ENCODE assay signal across 17 cellular contexts in genomic region chr5:173746050-173746449, GRCh38.
DNase-seq lines count a peak whose midpoint lies in the region; ATAC-seq lines count a peak whose summit lies in the region.
"Had no signal": no experiment of that assay in that cellular context is flagged by ENCODE, and none has a peak within 500 bp of the region (broad histone marks: within the 10 kb centered on the region; RNA-seq: fewer than 3 reads in every experiment).

No MANE protein-coding gene starts in this region.

- no peak overlapping the region for H2AFZ ChIP-seq in Karpas-422 (ENCODE audit: low read length)

- no peak for ATAC-seq in HG03175 (IDR thresholded peaks at IDR 0.05; ENCODE audit: unreplicated experiment)
- no peak for ATAC-seq in T-helper 17 cell

- no peak overlapping the region for H3K27ac Mint-ChIP-seq in T-helper 17 cell

- H3K4me1 Mint-ChIP-seq in T-helper 17 cell = peaks cover 11% of the 10 kb centered on the region

- peak; percentile 10 for DNase-seq in CD1c-positive myeloid dendritic cell (ENCODE audit: extremely low spot score)
- peak; percentile 29 for DNase-seq in HT1080 (ENCODE audit: low read depth)
- DNase-seq in SW480 (ENCODE audit: low spot score) = peak; percentile 53
- DNase-seq in kidney glomerular epithelial cell (lab: John Stamatoyannopoulos, UW) = peak; percentile 19
- no peak for DNase-seq in Karpas-422
- no peak for DNase-seq in cerebellar cortex (ENCODE audit: low spot score)
- DNase-seq in T-helper 17 cell = no peak
- DNase-seq: activated CD4-positive, alpha-beta T cell treated with anti-CD3 and anti-CD28 coated beads for 48 hours; activated naive CD4-positive, alpha-beta T cell treated with Interleukin-2 at 50 U/mL for 16 hours; COR-L47; NCI-H1105; NCI-H2227 treated with DMSO at 0.1 percent for 48 hours; NK-92 treated with Interleukin-12 subunit alpha and Interleukin-12 subunit beta, amount 100 ng/mL, for 24 hours; SHP77; stimulated activated CD4-positive, alpha-beta T cell treated with anti-CD3 and anti-CD28 coated beads, Interleukin-2, amount 100 ng/mL, for 48 hours; substantia nigra had no signal

- no peaks in the 10 kb centered on the region for H3K27me3 ChIP-seq in Karpas-422 (ENCODE audit: low read length)

- no peaks in the 10 kb centered on the region for H3K36me3 ChIP-seq in Karpas-422 (ENCODE audit: insufficient read depth, low read length)

- H3K4me3 Mint-ChIP-seq in T-helper 17 cell = no peak overlapping the region

- no peak overlapping the region for H3K4me3 ChIP-seq in Karpas-422 (ENCODE audit: low read length)

- H3K9ac ChIP-seq in Karpas-422 (ENCODE audit: low read length) = no peak overlapping the region

- no peaks in the 10 kb centered on the region for H4K20me1 ChIP-seq in Karpas-422 (ENCODE audit: insufficient read depth, low read depth, low read length)

- no peaks in the 10 kb centered on the region for H3K36me3 Mint-ChIP-seq in T-helper 17 cell (ENCODE audit: low read depth)

- no peaks in the 10 kb centered on the region for H3K9me2 ChIP-seq in Karpas-422 (replicated peaks; ENCODE audit: insufficient read depth, low read length)

- no peak overlapping the region for H3K4me2 ChIP-seq in Karpas-422 (ENCODE audit: low read depth, low read length, poor library complexity, severe bottlenecking)

- peaks cover under 1% of the 10 kb centered on the region for H3K27me3 Mint-ChIP-seq in T-helper 17 cell

- no peaks in the 10 kb centered on the region for H3K9me3 ChIP-seq in Karpas-422 (ENCODE audit: low read length)
- H3K9me3 ChIP-seq in T-helper 17 cell (ENCODE audit: control insufficient read depth, low read length, poor library complexity, severe bottlenecking) = no peaks in the 10 kb centered on the region

- H3K4me1 ChIP-seq in Karpas-422 (ENCODE audit: low read length) = peaks cover 42% of the 10 kb centered on the region

- H3K79me2 ChIP-seq in Karpas-422 (ENCODE audit: low read length) = no peaks in the 10 kb centered on the region

- no peak overlapping the region for H3K27ac ChIP-seq in Karpas-422 (ENCODE audit: low read length)

Comparison
In these comparisons a context has a peak if more than half of its experiments do, and no peak if none do; other contexts are left out.
1. DNase-seq: peak in CD1c-positive myeloid dendritic cell (single experiment), HT1080 (single experiment), SW480 (single experiment) and kidney glomerular epithelial cell (single experiment); none in Karpas-422 (single experiment), cerebellar cortex (single experiment) and T-helper 17 cell (0 of 3).